ENCODE assay signal across 1 cellular context in the genomic region with DNA sequence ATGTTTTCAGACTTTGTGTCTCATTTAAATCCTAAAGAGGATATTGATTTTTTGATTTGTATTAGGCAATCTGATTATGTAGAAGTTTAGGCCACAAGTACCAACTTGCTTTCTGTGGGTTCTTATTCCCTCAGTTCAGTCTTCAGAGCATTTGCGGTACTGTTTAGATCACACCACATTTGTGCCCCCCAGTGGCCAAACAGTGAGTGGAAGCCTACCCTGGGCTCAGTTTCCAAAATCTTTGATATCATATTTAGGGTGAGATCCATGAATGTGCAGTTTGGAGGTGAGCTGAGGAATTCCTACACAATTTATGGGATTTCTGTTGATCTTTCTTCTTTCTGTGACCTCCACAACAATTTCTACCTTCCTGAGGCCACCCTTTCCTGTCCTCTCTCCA.
TF ChIP-seq lines count a peak whose summit lies in the region.

No MANE protein-coding gene starts in this region.

TF ChIP-seq in GM23338, 12 proteins besides CTCF, POLR2A, EP300 and RAD21 (continued from another document):
- TF ChIP-seq, protein P1, sequence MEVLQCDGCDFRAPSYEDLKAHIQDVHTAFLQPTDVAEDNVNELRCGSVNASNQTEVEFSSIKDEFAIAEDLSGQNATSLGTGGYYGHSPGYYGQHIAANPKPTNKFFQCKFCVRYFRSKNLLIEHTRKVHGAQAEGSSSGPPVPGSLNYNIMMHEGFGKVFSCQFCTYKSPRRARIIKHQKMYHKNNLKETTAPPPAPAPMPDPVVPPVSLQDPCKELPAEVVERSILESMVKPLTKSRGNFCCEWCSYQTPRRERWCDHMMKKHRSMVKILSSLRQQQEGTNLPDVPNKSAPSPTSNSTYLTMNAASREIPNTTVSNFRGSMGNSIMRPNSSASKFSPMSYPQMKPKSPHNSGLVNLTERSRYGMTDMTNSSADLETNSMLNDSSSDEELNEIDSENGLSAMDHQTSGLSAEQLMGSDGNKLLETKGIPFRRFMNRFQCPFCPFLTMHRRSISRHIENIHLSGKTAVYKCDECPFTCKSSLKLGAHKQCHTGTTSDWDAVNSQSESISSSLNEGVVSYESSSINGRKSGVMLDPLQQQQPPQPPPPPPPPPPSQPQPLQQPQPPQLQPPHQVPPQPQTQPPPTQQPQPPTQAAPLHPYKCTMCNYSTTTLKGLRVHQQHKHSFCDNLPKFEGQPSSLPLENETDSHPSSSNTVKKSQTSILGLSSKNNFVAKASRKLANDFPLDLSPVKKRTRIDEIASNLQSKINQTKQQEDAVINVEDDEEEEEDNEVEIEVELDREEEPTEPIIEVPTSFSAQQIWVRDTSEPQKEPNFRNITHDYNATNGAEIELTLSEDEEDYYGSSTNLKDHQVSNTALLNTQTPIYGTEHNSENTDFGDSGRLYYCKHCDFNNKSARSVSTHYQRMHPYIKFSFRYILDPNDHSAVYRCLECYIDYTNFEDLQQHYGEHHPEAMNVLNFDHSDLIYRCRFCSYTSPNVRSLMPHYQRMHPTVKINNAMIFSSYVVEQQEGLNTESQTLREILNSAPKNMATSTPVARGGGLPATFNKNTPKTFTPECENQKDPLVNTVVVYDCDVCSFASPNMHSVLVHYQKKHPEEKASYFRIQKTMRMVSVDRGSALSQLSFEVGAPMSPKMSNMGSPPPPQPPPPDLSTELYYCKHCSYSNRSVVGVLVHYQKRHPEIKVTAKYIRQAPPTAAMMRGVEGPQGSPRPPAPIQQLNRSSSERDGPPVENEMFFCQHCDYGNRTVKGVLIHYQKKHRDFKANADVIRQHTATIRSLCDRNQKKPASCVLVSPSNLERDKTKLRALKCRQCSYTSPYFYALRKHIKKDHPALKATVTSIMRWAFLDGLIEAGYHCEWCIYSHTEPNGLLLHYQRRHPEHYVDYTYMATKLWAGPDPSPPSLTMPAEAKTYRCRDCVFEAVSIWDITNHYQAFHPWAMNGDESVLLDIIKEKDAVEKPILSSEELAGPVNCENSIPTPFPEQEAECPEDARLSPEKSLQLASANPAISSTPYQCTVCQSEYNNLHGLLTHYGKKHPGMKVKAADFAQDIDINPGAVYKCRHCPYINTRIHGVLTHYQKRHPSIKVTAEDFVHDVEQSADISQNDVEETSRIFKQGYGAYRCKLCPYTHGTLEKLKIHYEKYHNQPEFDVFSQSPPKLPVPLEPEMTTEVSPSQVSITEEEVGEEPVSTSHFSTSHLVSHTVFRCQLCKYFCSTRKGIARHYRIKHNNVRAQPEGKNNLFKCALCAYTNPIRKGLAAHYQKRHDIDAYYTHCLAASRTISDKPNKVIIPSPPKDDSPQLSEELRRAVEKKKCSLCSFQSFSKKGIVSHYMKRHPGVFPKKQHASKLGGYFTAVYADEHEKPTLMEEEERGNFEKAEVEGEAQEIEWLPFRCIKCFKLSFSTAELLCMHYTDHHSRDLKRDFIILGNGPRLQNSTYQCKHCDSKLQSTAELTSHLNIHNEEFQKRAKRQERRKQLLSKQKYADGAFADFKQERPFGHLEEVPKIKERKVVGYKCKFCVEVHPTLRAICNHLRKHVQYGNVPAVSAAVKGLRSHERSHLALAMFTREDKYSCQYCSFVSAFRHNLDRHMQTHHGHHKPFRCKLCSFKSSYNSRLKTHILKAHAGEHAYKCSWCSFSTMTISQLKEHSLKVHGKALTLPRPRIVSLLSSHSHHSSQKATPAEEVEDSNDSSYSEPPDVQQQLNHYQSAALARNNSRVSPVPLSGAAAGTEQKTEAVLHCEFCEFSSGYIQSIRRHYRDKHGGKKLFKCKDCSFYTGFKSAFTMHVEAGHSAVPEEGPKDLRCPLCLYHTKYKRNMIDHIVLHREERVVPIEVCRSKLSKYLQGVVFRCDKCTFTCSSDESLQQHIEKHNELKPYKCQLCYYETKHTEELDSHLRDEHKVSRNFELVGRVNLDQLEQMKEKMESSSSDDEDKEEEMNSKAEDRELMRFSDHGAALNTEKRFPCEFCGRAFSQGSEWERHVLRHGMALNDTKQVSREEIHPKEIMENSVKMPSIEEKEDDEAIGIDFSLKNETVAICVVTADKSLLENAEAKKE (CRISPR knock-in tag; IDR thresholded peaks at IDR 0.05), result no peak
- no peak for TF ChIP-seq NANOG (IDR thresholded peaks at IDR 0.05; ENCODE audit: borderline replicate concordance)
- TF ChIP-seq, protein P2, sequence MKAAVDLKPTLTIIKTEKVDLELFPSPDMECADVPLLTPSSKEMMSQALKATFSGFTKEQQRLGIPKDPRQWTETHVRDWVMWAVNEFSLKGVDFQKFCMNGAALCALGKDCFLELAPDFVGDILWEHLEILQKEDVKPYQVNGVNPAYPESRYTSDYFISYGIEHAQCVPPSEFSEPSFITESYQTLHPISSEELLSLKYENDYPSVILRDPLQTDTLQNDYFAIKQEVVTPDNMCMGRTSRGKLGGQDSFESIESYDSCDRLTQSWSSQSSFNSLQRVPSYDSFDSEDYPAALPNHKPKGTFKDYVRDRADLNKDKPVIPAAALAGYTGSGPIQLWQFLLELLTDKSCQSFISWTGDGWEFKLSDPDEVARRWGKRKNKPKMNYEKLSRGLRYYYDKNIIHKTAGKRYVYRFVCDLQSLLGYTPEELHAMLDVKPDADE (IDR thresholded peaks at IDR 0.05), result no peak
